Comparison of ENCODE assay signal across 8 cellular contexts in genomic region chr1:115089443-115090340, GRCh38. TPM values are rescaled to one million over a fixed set of nuclear protein-coding genes. Genes with fewer than 3 reads are reported as not detected.
A peak's percentile ranks its signal among the peaks of the same experiment; 100 is the strongest.
DNase-seq lines count a peak whose midpoint lies in the region; ATAC-seq and TF ChIP-seq lines count a peak whose summit lies in the region.

Gene TSPAN2 (minus strand): TSS chr1:115089503. CDS start chr1:115089432, 71 bp downstream.

- H3K9ac ChIP-seq in iPS-18a (ENCODE audit: low read length), result peak within 1 kb of the TSS; percentile 93
- peak within 1 kb of the TSS; percentile 60 for H3K9ac ChIP-seq in skeletal muscle satellite cell (ENCODE audit: low read depth, low read length)

- H3K9me3 ChIP-seq in HAP-1 (no peaks in the 10 kb centered on the region), iPS-18a (ENCODE audit: control insufficient read depth, low read depth, low read length) (no peaks in the 10 kb centered on the region), skeletal muscle satellite cell (replicated peaks; ENCODE audit: low read length) (no peaks in the 10 kb centered on the region)

- DNase-seq in HAP-1 (ENCODE audit: low spot score in 2 of 2) (peak; percentile 42 to 80), T follicular helper cell (ENCODE audit: low read depth) (peak; percentile 41), astrocyte of the cerebellum (ENCODE audit: low read depth) (no peak), mesenteric fat pad (ENCODE audit: low spot score) (no peak), middle frontal gyrus (ENCODE audit: extremely low spot score, low spot score) (no peak)

- no peak for ATAC-seq in HG02759 (IDR thresholded peaks at IDR 0.05; ENCODE audit: unreplicated experiment)

- H3K4me3 ChIP-seq in HAP-1 (peak within 1 kb of the TSS; percentile 46), astrocyte of the cerebellum (ENCODE audit: low read depth, low read length) (peak within 1 kb of the TSS; percentile 56), iPS-18a (ENCODE audit: low read length) (peak within 1 kb of the TSS; percentile 92), skeletal muscle satellite cell (ENCODE audit: low read length) (peak within 1 kb of the TSS; percentile 71)

- H3K27me3 ChIP-seq in HAP-1 (ENCODE audit: low read depth), result no peaks in the 10 kb centered on the region
- peaks cover 8% of the 10 kb centered on the region for H3K27me3 ChIP-seq in iPS-18a (ENCODE audit: control insufficient read depth, insufficient read depth, low read length)
- H3K27me3 ChIP-seq in skeletal muscle satellite cell (ENCODE audit: control insufficient read depth, insufficient read depth, low read length), result peaks cover 11% of the 10 kb centered on the region

- H3K4me2 ChIP-seq in skeletal muscle satellite cell (ENCODE audit: low read length), result peak within 1 kb of the TSS; percentile 96

- peak; percentile 46 for TF ChIP-seq CTCF in astrocyte of the cerebellum (IDR thresholded peaks at IDR 0.05; ENCODE audit: low read depth, low read length, missing control alignments)

- in situ Hi-C loops in HAP-1 (cut with MboI; ENCODE audit: low sequenced_read_pairs), result no loop called here
- in situ Hi-C loops in astrocyte of the cerebellum (cut with HindIII; ENCODE audit: low sequenced_read_pairs), result no loop called here

- no peak within 1 kb of the TSS for H3K27ac ChIP-seq in iPS-18a (ENCODE audit: low read length)

- no peaks in the 10 kb centered on the region for H3K4me1 ChIP-seq in HAP-1
- peaks cover 10% of the 10 kb centered on the region for H3K4me1 ChIP-seq in iPS-18a (ENCODE audit: control insufficient read depth, low read depth, low read length)
- peaks cover 14% of the 10 kb centered on the region for H3K4me1 ChIP-seq in skeletal muscle satellite cell (ENCODE audit: control insufficient read depth, insufficient read depth, low read length)

- H3K36me3 ChIP-seq in HAP-1 (replicated peaks) (no peaks in the 10 kb centered on the region), iPS-18a (ENCODE audit: control insufficient read depth, low read depth, low read length) (no peaks in the 10 kb centered on the region), skeletal muscle satellite cell (ENCODE audit: insufficient read depth, low read length) (no peaks in the 10 kb centered on the region)

RNA-seq across cellular contexts. Expression of gene TSPAN2, which starts in this region (rescaled TPM):
- total RNA-seq in skeletal muscle satellite cell (2012; rRNA removed), result 0.87 TPM in 1 of 2 replicates, not detected in the other
- 4.3 TPM for total RNA-seq in mesenteric fat pad

Comparison
In these comparisons a context has a peak if more than half of its experiments do, and no peak if none do; other contexts are left out.
1. DNase-seq: peak in HAP-1 (2 of 2) and T follicular helper cell (single experiment); none in astrocyte of the cerebellum (single experiment), mesenteric fat pad (single experiment) and middle frontal gyrus (single experiment).
2. Peak in every context shown above with its lines, with median percentiles within 50 percentile points of each other: H3K4me3 ChIP-seq.